1 cellular context compared by ENCODE assay signal in genomic region chr14:55265197-55265596, GRCh38.
TF ChIP-seq lines count a peak whose summit lies in the region.

No MANE protein-coding gene starts in this region.

TF ChIP-seq in HepG2, 621 proteins besides CTCF, POLR2A, EP300 and RAD21 (continued from another document):
- TF ChIP-seq, protein P1, sequence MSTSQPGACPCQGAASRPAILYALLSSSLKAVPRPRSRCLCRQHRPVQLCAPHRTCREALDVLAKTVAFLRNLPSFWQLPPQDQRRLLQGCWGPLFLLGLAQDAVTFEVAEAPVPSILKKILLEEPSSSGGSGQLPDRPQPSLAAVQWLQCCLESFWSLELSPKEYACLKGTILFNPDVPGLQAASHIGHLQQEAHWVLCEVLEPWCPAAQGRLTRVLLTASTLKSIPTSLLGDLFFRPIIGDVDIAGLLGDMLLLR (CRISPR knock-in tag; IDR thresholded peaks at IDR 0.05) = no peak
- TF ChIP-seq KDM2A (CRISPR knock-in tag; IDR thresholded peaks at IDR 0.05; ENCODE audit: borderline replicate concordance, low read depth) (no peak), ZNF224 (CRISPR knock-in tag; IDR thresholded peaks at IDR 0.05) (no peak), GABPB1 (CRISPR knock-in tag; IDR thresholded peaks at IDR 0.05) (no peak), PAXIP1 (CRISPR knock-in tag; conservative IDR thresholded peaks at IDR 0.05) (no peak), CREB1 (IDR thresholded peaks at IDR 0.05) (no peak), CREB1 (CRISPR knock-in tag; IDR thresholded peaks at IDR 0.05) (peak; percentile 67), ZBTB8A (CRISPR knock-in tag; IDR thresholded peaks at IDR 0.05; ENCODE audit: borderline replicate concordance, low read depth) (no peak), MNT (IDR thresholded peaks at IDR 0.05) (no peak), SRF (IDR thresholded peaks at IDR 0.05; ENCODE audit: low read depth, low read length) (peak; percentile 69; the same call in 1 of the 2 replicates), FLYWCH1 (CRISPR knock-in tag; IDR thresholded peaks at IDR 0.05) (no peak), FOXK2 (IDR thresholded peaks at IDR 0.05) (no peak), REXO4 (CRISPR knock-in tag; IDR thresholded peaks at IDR 0.05; ENCODE audit: borderline replicate concordance) (no peak), PRDM4 (CRISPR knock-in tag; IDR thresholded peaks at IDR 0.05; ENCODE audit: borderline replicate concordance) (no peak)
- TF ChIP-seq, protein P2, sequence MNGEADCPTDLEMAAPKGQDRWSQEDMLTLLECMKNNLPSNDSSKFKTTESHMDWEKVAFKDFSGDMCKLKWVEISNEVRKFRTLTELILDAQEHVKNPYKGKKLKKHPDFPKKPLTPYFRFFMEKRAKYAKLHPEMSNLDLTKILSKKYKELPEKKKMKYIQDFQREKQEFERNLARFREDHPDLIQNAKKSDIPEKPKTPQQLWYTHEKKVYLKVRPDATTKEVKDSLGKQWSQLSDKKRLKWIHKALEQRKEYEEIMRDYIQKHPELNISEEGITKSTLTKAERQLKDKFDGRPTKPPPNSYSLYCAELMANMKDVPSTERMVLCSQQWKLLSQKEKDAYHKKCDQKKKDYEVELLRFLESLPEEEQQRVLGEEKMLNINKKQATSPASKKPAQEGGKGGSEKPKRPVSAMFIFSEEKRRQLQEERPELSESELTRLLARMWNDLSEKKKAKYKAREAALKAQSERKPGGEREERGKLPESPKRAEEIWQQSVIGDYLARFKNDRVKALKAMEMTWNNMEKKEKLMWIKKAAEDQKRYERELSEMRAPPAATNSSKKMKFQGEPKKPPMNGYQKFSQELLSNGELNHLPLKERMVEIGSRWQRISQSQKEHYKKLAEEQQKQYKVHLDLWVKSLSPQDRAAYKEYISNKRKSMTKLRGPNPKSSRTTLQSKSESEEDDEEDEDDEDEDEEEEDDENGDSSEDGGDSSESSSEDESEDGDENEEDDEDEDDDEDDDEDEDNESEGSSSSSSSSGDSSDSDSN (CRISPR knock-in tag; IDR thresholded peaks at IDR 0.05) = no peak
